ENCODE assay signal across 12 cellular contexts in the genomic region with DNA sequence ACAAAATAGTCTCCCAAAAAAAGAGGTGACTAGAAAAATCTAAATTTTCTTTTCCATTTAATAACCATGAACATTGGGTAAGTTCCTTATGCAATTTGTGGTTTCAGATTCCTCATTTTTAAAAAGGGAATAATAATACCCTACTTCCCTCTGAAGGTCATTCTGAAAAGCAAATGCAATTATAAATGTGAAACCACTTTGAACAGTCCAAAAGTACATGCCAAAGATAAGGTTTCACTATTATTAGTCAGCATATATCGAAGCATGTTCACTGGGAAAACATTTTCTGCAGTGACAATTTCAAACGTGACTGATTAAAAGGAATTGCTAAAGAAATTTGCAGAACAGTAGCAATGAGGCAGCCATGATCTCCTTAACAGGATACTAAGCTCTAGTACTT.
DNase-seq lines count a peak whose midpoint lies in the region; ATAC-seq and TF ChIP-seq lines count a peak whose summit lies in the region.
"Had no signal": no experiment of that assay in that cellular context is flagged by ENCODE, and none has a peak within 500 bp of the region (broad histone marks: within the 10 kb centered on the region; RNA-seq: fewer than 3 reads in every experiment).

No MANE protein-coding gene starts in this region.

- no peaks in the 10 kb centered on the region for H3K9me3 Mint-ChIP-seq in activated CD8-positive, alpha-beta T cell treated with anti-CD3 and anti-CD28 coated beads, Interleukin-2, amount 10 ng/mL, durations not matched to agents 7 days and 5 days (ENCODE audit: insufficient read depth)
- H3K9me3 Mint-ChIP-seq: T-cell had no signal

- H3K4me1 ChIP-seq in adipocyte (ENCODE audit: control insufficient read depth, insufficient read depth, low read length), result peaks cover 31% of the 10 kb centered on the region

- peaks cover 9% of the 10 kb centered on the region for H3K27me3 Mint-ChIP-seq in activated CD8-positive, alpha-beta T cell treated with anti-CD3 and anti-CD28 coated beads, Interleukin-2, amount 10 ng/mL, durations not matched to agents 7 days and 5 days (ENCODE audit: low read depth)

- H3K9me3 ChIP-seq in AG04450 (ENCODE audit: control insufficient read depth, insufficient read depth, low read length), result no peaks in the 10 kb centered on the region
- H3K9me3 ChIP-seq in adipocyte (ENCODE audit: control insufficient read depth, low read length), result no peaks in the 10 kb centered on the region

- H3K36me3 ChIP-seq in adipocyte (ENCODE audit: control insufficient read depth, insufficient read depth, low read length, severe bottlenecking), result no peaks in the 10 kb centered on the region

- H3K4me3 Mint-ChIP-seq in activated CD8-positive, alpha-beta T cell treated with anti-CD3 and anti-CD28 coated beads, Interleukin-2, amount 10 ng/mL, durations not matched to agents 7 days and 5 days, result no peak overlapping the region
- H3K4me3 Mint-ChIP-seq: T-cell had no signal

- H3K27ac ChIP-seq in AG04450 (ENCODE audit: low read depth, low read length), result peak overlapping the region; percentile 84

- TF ChIP-seq CTCF in AG04450 (IDR thresholded peaks at IDR 0.05; ENCODE audit: low read depth, low read length), result no peak

- CTCF ChIA-PET in AG04450 (lab: Charles Lee), result interaction anchor here (1.1 kb wide), 1 partner anchor 24 kb away, joined by 3 read pairs; no protein-coding TSS in a partner anchor
- CTCF ChIA-PET in activated CD8-positive, alpha-beta T cell treated with anti-CD3 and anti-CD28 coated beads, Interleukin-2, amount 10 ng/mL, durations not matched to agents 7 days and 5 days (lab: Charles Lee), result no interaction called here

- no peaks in the 10 kb centered on the region for H3K36me3 Mint-ChIP-seq in activated CD8-positive, alpha-beta T cell treated with anti-CD3 and anti-CD28 coated beads, Interleukin-2, amount 10 ng/mL, durations not matched to agents 7 days and 5 days (ENCODE audit: low read depth)
- H3K36me3 Mint-ChIP-seq: T-cell had no signal

- H3K27me3 ChIP-seq in AG04450 (ENCODE audit: control insufficient read depth, insufficient read depth, low read length), result no peaks in the 10 kb centered on the region
- H3K27me3 ChIP-seq in adipocyte (replicated peaks; ENCODE audit: control insufficient read depth, insufficient read depth, low read length), result no peaks in the 10 kb centered on the region

- H3K4me3 ChIP-seq in AG04450 (ENCODE audit: low read depth, low read length) (no peak overlapping the region), adipocyte (ENCODE audit: low read length) (peak overlapping the region; percentile 62)

- ATAC-seq in HG03103 (IDR thresholded peaks at IDR 0.05; ENCODE audit: low read depth, unreplicated experiment) (peak; percentile 49), GM21423 (IDR thresholded peaks at IDR 0.05; ENCODE audit: unreplicated experiment) (no peak), GM21360 (IDR thresholded peaks at IDR 0.05; ENCODE audit: unreplicated experiment) (no peak), HG03342 (IDR thresholded peaks at IDR 0.05; ENCODE audit: unreplicated experiment) (no peak)
- ATAC-seq in activated CD8-positive, alpha-beta T cell treated with anti-CD3 and anti-CD28 coated beads, Interleukin-2, amount 10 ng/mL, durations not matched to agents 7 days and 5 days, result no peak
- ATAC-seq: T-cell had no signal

- H3K9ac ChIP-seq in adipocyte (ENCODE audit: low read length), result peak overlapping the region; percentile 63

- H3K27ac Mint-ChIP-seq in activated CD8-positive, alpha-beta T cell treated with anti-CD3 and anti-CD28 coated beads, Interleukin-2, amount 10 ng/mL, durations not matched to agents 7 days and 5 days, result no peak overlapping the region
- H3K27ac Mint-ChIP-seq: T-cell had no signal

- POLR2A ChIA-PET in AG04450 (lab: Yijun Ruan, JAX), result no interaction called here
- POLR2A ChIA-PET in activated CD8-positive, alpha-beta T cell treated with anti-CD3 and anti-CD28 coated beads, Interleukin-2, amount 10 ng/mL, durations not matched to agents 7 days and 5 days (lab: Charles Lee), result no interaction called here

- H3K4me1 Mint-ChIP-seq in activated CD8-positive, alpha-beta T cell treated with anti-CD3 and anti-CD28 coated beads, Interleukin-2, amount 10 ng/mL, durations not matched to agents 7 days and 5 days (ENCODE audit: low read depth), result no peaks in the 10 kb centered on the region
- H3K4me1 Mint-ChIP-seq: T-cell had no signal

- no peak for DNase-seq in AG04450 (ENCODE audit: low read depth, low spot score)
- peak; percentile 82 for DNase-seq in adipocyte (ENCODE audit: low read depth)
- peak; percentile 61 for DNase-seq in kidney tubule cell (ENCODE audit: low spot score)
- DNase-seq in activated CD8-positive, alpha-beta T cell treated with anti-CD3 and anti-CD28 coated beads, Interleukin-2, amount 10 ng/mL, durations not matched to agents 7 days and 5 days, result no peak
- DNase-seq: activated T-cell treated with anti-CD3 and anti-CD28 coated beads, Interleukin-2, amount 50 U/mL, for 1 hour; effector CD8-positive, alpha-beta T cell; NCI-H1417 treated with DMSO at 0.1 percent for 48 hours; T-cell had no signal

Comparison
In these comparisons a context has a peak if more than half of its experiments do, and no peak if none do; other contexts are left out.
1. DNase-seq: peak in adipocyte (single experiment) and kidney tubule cell (single experiment); none in AG04450 (single experiment) and activated CD8-positive, alpha-beta T cell treated with anti-CD3 and anti-CD28 coated beads, Interleukin-2, amount 10 ng/mL, durations not matched to agents 7 days and 5 days (single experiment).